In the genomic region with DNA sequence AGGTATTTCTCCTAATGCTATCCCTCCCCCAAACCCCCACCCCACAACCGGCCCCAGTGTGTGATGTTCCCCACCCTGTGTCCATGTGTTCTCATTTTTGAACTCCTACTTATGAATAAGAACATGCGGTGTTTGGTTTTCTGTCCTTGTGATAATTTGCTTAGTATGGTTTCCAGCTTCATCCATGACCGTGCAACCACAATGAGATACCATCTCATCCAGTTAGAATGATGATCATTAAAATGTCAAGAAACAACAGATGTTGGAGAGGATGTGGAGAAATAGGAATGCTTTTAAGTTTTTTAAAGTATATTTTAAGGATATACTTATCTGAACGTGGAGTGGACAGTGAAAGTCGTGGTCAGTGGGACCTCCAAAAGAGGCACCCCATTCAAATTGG, we compare ENCODE assay signal across 13 cellular contexts.
DNase-seq lines count a peak whose midpoint lies in the region; ATAC-seq and TF ChIP-seq lines count a peak whose summit lies in the region.
"Had no signal": no experiment of that assay in that cellular context is flagged by ENCODE, and none has a peak within 500 bp of the region (broad histone marks: within the 10 kb centered on the region; RNA-seq: fewer than 3 reads in every experiment).

No MANE protein-coding gene starts in this region.

- DNase-seq in AG04449 (ENCODE audit: low read depth, low spot score) (peak; percentile 14), ELR (ENCODE audit: low read depth) (peak; percentile 3), SJCRH30 (peak; percentile 6 to 39), foreskin fibroblast (peak; percentile 47 to 68), foreskin keratinocyte (no peak)
- DNase-seq: C1 segment of cervical spinal cord; CD4-positive, alpha-beta memory T cell; DMS79 had no signal

- CTCF ChIA-PET in AG04449 (lab: Yijun Ruan, JAX): no interaction called here

- H3K4me1 ChIP-seq in SJCRH30 (no peaks in the 10 kb centered on the region), foreskin keratinocyte (no peaks in the 10 kb centered on the region)

- H3K27me3 ChIP-seq in SJCRH30 (no peaks in the 10 kb centered on the region), foreskin keratinocyte (no peaks in the 10 kb centered on the region)

- TF ChIP-seq CTCF in AG04449 (IDR thresholded peaks at IDR 0.05; ENCODE audit: insufficient read depth, low read length, missing control alignments) (no peak), foreskin fibroblast (IDR thresholded peaks at IDR 0.05; ENCODE audit: low read depth, low read length) (no peak), foreskin keratinocyte (conservative IDR thresholded peaks at IDR 0.05) (no peak)

- H3K27ac ChIP-seq in SJCRH30 (peak overlapping the region; percentile 71), foreskin keratinocyte (no peak overlapping the region)
- H3K27ac ChIP-seq: 22Rv1, KMS-11 had no signal

- POLR2A ChIA-PET in AG04449 (lab: Yijun Ruan, JAX): no interaction called here

- no peaks in the 10 kb centered on the region for H3K9me3 ChIP-seq in SJCRH30 (replicated peaks)

- ATAC-seq in GM18502 (IDR thresholded peaks at IDR 0.05; ENCODE audit: poor library complexity, unreplicated experiment) (no peak), esophagus mucosa (no peak), foreskin keratinocyte (no peak)
- ATAC-seq: HCT116 had no signal

- H3K4me3 ChIP-seq in AG04449 (ENCODE audit: low read depth, low read length) (no peak overlapping the region), SJCRH30 (no peak overlapping the region), foreskin fibroblast (ENCODE audit: low read depth in 1 of 2, low read length in 2 of 2) (no peak overlapping the region)

- no peaks in the 10 kb centered on the region for H3K36me3 ChIP-seq in SJCRH30

Comparison
In these comparisons a context has a peak if more than half of its experiments do, and no peak if none do; other contexts are left out.
1. DNase-seq: peak in AG04449 (single experiment), ELR (single experiment), SJCRH30 (2 of 2) and foreskin fibroblast (2 of 2); none in foreskin keratinocyte (0 of 2).